Comparison of ENCODE assay signal across 17 cellular contexts in the genomic region with DNA sequence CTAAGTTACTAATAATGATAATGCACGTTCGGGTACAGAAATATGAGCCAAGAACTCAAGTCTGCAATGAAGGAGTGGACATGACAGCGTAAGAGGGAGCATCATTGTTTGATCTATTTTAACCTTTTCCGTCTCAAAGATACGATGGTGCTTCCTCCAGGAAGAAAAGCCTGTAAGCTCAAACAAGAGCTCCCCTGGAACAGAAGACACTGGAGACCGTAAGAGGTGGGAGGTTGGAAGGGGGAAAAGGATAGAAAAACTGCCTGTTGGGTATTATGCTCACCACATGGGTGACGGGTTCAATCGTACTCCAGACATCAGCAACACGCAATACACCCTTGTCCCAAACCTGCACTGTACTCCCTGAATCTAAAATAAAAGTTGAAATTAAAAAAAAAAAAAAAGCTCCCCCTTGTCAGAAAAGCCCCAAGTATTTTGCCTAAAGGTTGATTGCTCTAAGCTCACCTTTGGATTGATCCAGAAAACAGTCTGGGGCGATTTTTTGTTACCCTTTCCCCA.
DNase-seq lines count a peak whose midpoint lies in the region; ATAC-seq and TF ChIP-seq lines count a peak whose summit lies in the region.
"Had no signal": no experiment of that assay in that cellular context is flagged by ENCODE, and none has a peak within 500 bp of the region (broad histone marks: within the 10 kb centered on the region; RNA-seq: fewer than 3 reads in every experiment).

No MANE protein-coding gene starts in this region.

- H3F3A ChIP-seq in smooth muscle cell (ENCODE audit: low read depth), result peaks cover 4% of the 10 kb centered on the region

- H3K27me3 ChIP-seq in breast epithelium (peaks cover 0 to 84% of the 10 kb centered on the region in 2 donors), smooth muscle cell (ENCODE audit: low read depth) (peaks cover 43% of the 10 kb centered on the region), gastrocnemius medialis (peaks cover 15 to 39% (median 39%) of the 10 kb centered on the region in 3 donors)

- H3K4me1 ChIP-seq in breast epithelium (no peaks in the 10 kb centered on the region), smooth muscle cell (ENCODE audit: low read depth) (peaks cover 2% of the 10 kb centered on the region), gastrocnemius medialis (no peaks in the 10 kb centered on the region)

- TF ChIP-seq POLR2A in breast epithelium (IDR thresholded peaks at IDR 0.05) (no peak), gastrocnemius medialis (IDR thresholded peaks at IDR 0.05) (no peak)

- H3K4me1 Mint-ChIP-seq in MCF 10A (ENCODE audit: insufficient read depth, unreplicated experiment) (no peaks in the 10 kb centered on the region), T-helper 17 cell (no peaks in the 10 kb centered on the region), glutamatergic neuron (ENCODE audit: low read depth, unreplicated experiment) (peaks cover under 1% of the 10 kb centered on the region)
- peaks cover 7% of the 10 kb centered on the region for H3K4me1 Mint-ChIP-seq in activated T-helper 1 cell treated with anti-CD3 and anti-CD28 coated beads, Interleukin-12 subunit alpha, Interleukin-12 subunit beta, Interleukin-2, Interleukin-4 antibody, amounts not matched to agents 30 ng/mL and 10 ng/mL and 1 ng/mL, durations not matched to agents 14 hours and 24 hours and 36 hours (ENCODE audit: low read depth)
- H3K4me1 Mint-ChIP-seq: mesothelial cell of epicardium had no signal

- H3K27ac ChIP-seq in breast epithelium (no peak overlapping the region), smooth muscle cell (ENCODE audit: low read depth) (no peak overlapping the region), gastrocnemius medialis (no peak overlapping the region)
- H3K27ac ChIP-seq: epithelial cell of prostate, GM23248 had no signal

- in situ Hi-C loops in gastrocnemius medialis (cut with MboI; ENCODE audit: low sequenced_read_pairs in 4 of 4), result no loop called here

- peak overlapping the region; percentile 78 for H3K4me2 ChIP-seq in smooth muscle cell

- WGBS in smooth muscle cell (ENCODE audit: low lambda C conversion rate), result 14% methylated on average over 10 of the region's 10 CpGs

- POLR2A ChIA-PET in MCF 10A (lab: Yijun Ruan, JAX), result interaction anchor here (0.6 to 1.7 kb wide), 4 partner anchors 10 to 401 kb away, joined by 3 to 4 read pairs (median 3); no protein-coding TSS in a partner anchor

- H3K9me3 Mint-ChIP-seq in MCF 10A (ENCODE audit: unreplicated experiment) (peaks cover 7% of the 10 kb centered on the region), glutamatergic neuron (ENCODE audit: unreplicated experiment) (peaks cover 5% of the 10 kb centered on the region)
- H3K9me3 Mint-ChIP-seq in activated T-helper 1 cell treated with anti-CD3 and anti-CD28 coated beads, Interleukin-12 subunit alpha, Interleukin-12 subunit beta, Interleukin-2, Interleukin-4 antibody, amounts not matched to agents 30 ng/mL and 10 ng/mL and 1 ng/mL, durations not matched to agents 14 hours and 24 hours and 36 hours, result peaks cover 22% of the 10 kb centered on the region

- H3K9ac ChIP-seq in smooth muscle cell (ENCODE audit: low read depth), result no peak overlapping the region
- H3K9ac ChIP-seq: GM23248 had no signal

- H3K27ac Mint-ChIP-seq in MCF 10A (ENCODE audit: low read depth, unreplicated experiment) (peak overlapping the region; percentile 16), T-helper 17 cell (no peak overlapping the region), glutamatergic neuron (ENCODE audit: unreplicated experiment) (no peak overlapping the region)
- H3K27ac Mint-ChIP-seq in activated T-helper 1 cell treated with anti-CD3 and anti-CD28 coated beads, Interleukin-12 subunit alpha, Interleukin-12 subunit beta, Interleukin-2, Interleukin-4 antibody, amounts not matched to agents 30 ng/mL and 10 ng/mL and 1 ng/mL, durations not matched to agents 14 hours and 24 hours and 36 hours, result no peak overlapping the region
- H3K27ac Mint-ChIP-seq: activated CD8-positive, alpha-beta memory T cell treated with anti-CD3 and anti-CD28 coated beads, Interleukin-2, amount 10 ng/mL, durations not matched to agents 7 days and 5 days; mesothelial cell of epicardium; T-cell had no signal

- H3K36me3 ChIP-seq in breast epithelium (no peaks in the 10 kb centered on the region), smooth muscle cell (ENCODE audit: low read depth) (no peaks in the 10 kb centered on the region), gastrocnemius medialis (no peaks in the 10 kb centered on the region)

- no peaks in the 10 kb centered on the region for H3K9me3 ChIP-seq in breast epithelium
- no peaks in the 10 kb centered on the region for H3K9me3 ChIP-seq in T-helper 17 cell (ENCODE audit: control insufficient read depth, low read length, poor library complexity, severe bottlenecking)
- H3K9me3 ChIP-seq in smooth muscle cell (replicated peaks; ENCODE audit: low read depth), result no peaks in the 10 kb centered on the region
- no peaks in the 10 kb centered on the region for H3K9me3 ChIP-seq in gastrocnemius medialis

- H3K79me2 ChIP-seq in smooth muscle cell (ENCODE audit: low read depth), result no peaks in the 10 kb centered on the region

- peak overlapping the region; percentile 75 for H2AFZ ChIP-seq in smooth muscle cell (ENCODE audit: low read depth)
- H2AFZ ChIP-seq: GM23248 had no signal

- CTCF ChIA-PET in MCF 10A (lab: Yijun Ruan, JAX), result interaction anchor here (0.7 to 1.2 kb wide), 2 partner anchors 15 to 953 kb away, joined by 5 to 6 read pairs; no protein-coding TSS in a partner anchor

- H3K4me3 Mint-ChIP-seq in MCF 10A (ENCODE audit: unreplicated experiment), result peak overlapping the region; percentile 61
- H3K4me3 Mint-ChIP-seq in T-helper 17 cell, result peak overlapping the region; percentile 8
- H3K4me3 Mint-ChIP-seq in glutamatergic neuron (ENCODE audit: unreplicated experiment), result peak overlapping the region; percentile 50
- no peak overlapping the region for H3K4me3 Mint-ChIP-seq in activated T-helper 1 cell treated with anti-CD3 and anti-CD28 coated beads, Interleukin-12 subunit alpha, Interleukin-12 subunit beta, Interleukin-2, Interleukin-4 antibody, amounts not matched to agents 30 ng/mL and 10 ng/mL and 1 ng/mL, durations not matched to agents 14 hours and 24 hours and 36 hours
- H3K4me3 Mint-ChIP-seq: activated CD8-positive, alpha-beta memory T cell treated with anti-CD3 and anti-CD28 coated beads, Interleukin-2, amount 10 ng/mL, durations not matched to agents 7 days and 5 days; mesothelial cell of epicardium; T-cell had no signal

- no peak for ATAC-seq in T-helper 17 cell
- ATAC-seq in gastrocnemius medialis, result no peak
- ATAC-seq: activated CD8-positive, alpha-beta memory T cell treated with anti-CD3 and anti-CD28 coated beads, Interleukin-2, amount 10 ng/mL, durations not matched to agents 7 days and 5 days; T-cell had no signal

- no peaks in the 10 kb centered on the region for H4K20me1 ChIP-seq in smooth muscle cell (ENCODE audit: low read depth)

- intact Hi-C loops in MCF 10A (cut with micrococcal nuclease), result loop anchor here (5.0 kb wide), 1 partner anchor 199 kb away; no protein-coding TSS in a partner anchor
- intact Hi-C loops in breast epithelium (cut with DNase I; ENCODE audit: low total_unique reads), result no loop called here
- intact Hi-C loops in gastrocnemius medialis (cut with DNase I; ENCODE audit: low total_unique reads), result no loop called here
- intact Hi-C loops in activated T-helper 1 cell treated with anti-CD3 and anti-CD28 coated beads, Interleukin-12 subunit alpha, Interleukin-12 subunit beta, Interleukin-2, Interleukin-4 antibody, amounts not matched to agents 30 ng/mL and 10 ng/mL and 1 ng/mL, durations not matched to agents 14 hours and 24 hours and 36 hours (cut with micrococcal nuclease), result no loop called here

- H3K4me3 ChIP-seq in breast epithelium (no peak overlapping the region), smooth muscle cell (no peak overlapping the region), gastrocnemius medialis (no peak overlapping the region)
- H3K4me3 ChIP-seq: GM23248 had no signal

- BruUV-seq in MCF 10A (replicated peaks; lab: Mats Ljungman, UMichigan), result no TSS peak

- H3K27me3 Mint-ChIP-seq in MCF 10A (ENCODE audit: insufficient read depth, unreplicated experiment), result no peaks in the 10 kb centered on the region
- peaks cover 63% of the 10 kb centered on the region for H3K27me3 Mint-ChIP-seq in T-helper 17 cell
- H3K27me3 Mint-ChIP-seq in glutamatergic neuron (ENCODE audit: unreplicated experiment), result peaks cover 24% of the 10 kb centered on the region
- peaks cover 32% of the 10 kb centered on the region for H3K27me3 Mint-ChIP-seq in activated T-helper 1 cell treated with anti-CD3 and anti-CD28 coated beads, Interleukin-12 subunit alpha, Interleukin-12 subunit beta, Interleukin-2, Interleukin-4 antibody, amounts not matched to agents 30 ng/mL and 10 ng/mL and 1 ng/mL, durations not matched to agents 14 hours and 24 hours and 36 hours (ENCODE audit: insufficient read depth)

- peaks cover 17% of the 10 kb centered on the region for H3K36me3 Mint-ChIP-seq in MCF 10A (ENCODE audit: insufficient read depth, unreplicated experiment)
- H3K36me3 Mint-ChIP-seq in T-helper 17 cell (ENCODE audit: low read depth), result no peaks in the 10 kb centered on the region
- H3K36me3 Mint-ChIP-seq in glutamatergic neuron (ENCODE audit: unreplicated experiment), result no peaks in the 10 kb centered on the region
- peaks cover 5% of the 10 kb centered on the region for H3K36me3 Mint-ChIP-seq in activated T-helper 1 cell treated with anti-CD3 and anti-CD28 coated beads, Interleukin-12 subunit alpha, Interleukin-12 subunit beta, Interleukin-2, Interleukin-4 antibody, amounts not matched to agents 30 ng/mL and 10 ng/mL and 1 ng/mL, durations not matched to agents 14 hours and 24 hours and 36 hours (ENCODE audit: low read depth)
- H3K36me3 Mint-ChIP-seq: mesothelial cell of epicardium had no signal

- TF ChIP-seq CTCF in MCF 10A (IDR thresholded peaks at IDR 0.05; ENCODE audit: unreplicated experiment), result no peak
- no peak for TF ChIP-seq CTCF in breast epithelium (IDR thresholded peaks at IDR 0.05)
- TF ChIP-seq CTCF in glutamatergic neuron (IDR thresholded peaks at IDR 0.05; ENCODE audit: partially characterized antibody, unreplicated experiment), result no peak
- no peak for TF ChIP-seq CTCF in smooth muscle cell (IDR thresholded peaks at IDR 0.05; ENCODE audit: borderline replicate concordance, insufficient read depth, poor library complexity, severe bottlenecking)
- TF ChIP-seq CTCF in GM10266 (IDR thresholded peaks at IDR 0.05; ENCODE audit: control insufficient read depth, insufficient read depth, low read depth, missing control alignments), result no peak
- no peak for TF ChIP-seq CTCF in gastrocnemius medialis (IDR thresholded peaks at IDR 0.05 in 4 of 5, conservative IDR thresholded peaks at IDR 0.05 in 1 of 5)

- DNase-seq in MCF 10A (ENCODE audit: unreplicated experiment) (peak; percentile 15), breast epithelium (ENCODE audit: low spot score in 2 of 2) (no peak), T-helper 17 cell (no peak), glutamatergic neuron (no peak), smooth muscle cell (lab: John Stamatoyannopoulos, UW; ENCODE audit: unreplicated experiment) (no peak), GM10266 (ENCODE audit: extremely low spot score) (no peak), gastrocnemius medialis (no peak)
- no peak for DNase-seq in activated T-helper 1 cell treated with anti-CD3 and anti-CD28 coated beads, Interleukin-12 subunit alpha, Interleukin-12 subunit beta, Interleukin-2, Interleukin-4 antibody, amounts not matched to agents 30 ng/mL and 10 ng/mL and 1 ng/mL, durations not matched to agents 14 hours and 24 hours and 36 hours (ENCODE audit: low spot score)
- DNase-seq: activated CD4-positive, alpha-beta T cell treated with anti-CD3 and anti-CD28 coated beads for 1 hour; activated CD8-positive, alpha-beta memory T cell treated with anti-CD3 and anti-CD28 coated beads, Interleukin-2, amount 10 ng/mL, durations not matched to agents 7 days and 5 days; activated gamma-delta T cell treated with Interleukin-2 at 50 U/mL for 16 hours; amygdala; DMS79; T-cell had no signal
